In genomic region chr14:50823051-50823762, GRCh38 we compare ENCODE assay signal across 1 cellular context.
TF ChIP-seq lines count a peak whose summit lies in the region.

No MANE protein-coding gene starts in this region.

TF ChIP-seq in GM23338, 12 proteins besides CTCF, POLR2A, EP300 and RAD21 (continued from another document):
- TF ChIP-seq ZNF462 (CRISPR knock-in tag; IDR thresholded peaks at IDR 0.05) (no peak), REST (IDR thresholded peaks at IDR 0.05; ENCODE audit: unreplicated experiment) (no peak), NANOG (IDR thresholded peaks at IDR 0.05; ENCODE audit: borderline replicate concordance) (no peak)
